ENCODE assay signal across 9 cellular contexts in the genomic region with DNA sequence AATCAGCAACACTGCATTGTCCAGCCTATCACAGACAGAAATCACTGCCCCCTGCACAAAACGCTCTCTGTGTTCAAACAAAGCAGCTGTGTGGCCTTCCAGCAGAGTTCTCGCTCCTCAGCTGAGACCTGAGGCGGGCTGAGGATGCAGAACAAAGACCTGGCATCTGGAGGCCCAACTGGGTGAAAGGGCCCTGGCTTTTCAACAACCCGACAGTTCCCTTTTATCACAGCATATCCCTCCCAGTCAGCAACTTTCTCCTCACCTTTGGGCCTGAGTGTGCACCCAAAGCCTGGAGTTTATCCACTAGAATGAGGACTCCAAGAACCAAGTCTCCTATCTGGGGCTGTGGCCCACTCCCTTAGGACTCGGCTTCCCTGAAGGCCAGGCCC. TPM values are rescaled to one million over a fixed set of nuclear protein-coding genes. Genes with fewer than 3 reads are reported as not detected.
DNase-seq lines count a peak whose midpoint lies in the region; ATAC-seq lines count a peak whose summit lies in the region.
"Had no signal": no experiment of that assay in that cellular context is flagged by ENCODE, and none has a peak within 500 bp of the region (broad histone marks: within the 10 kb centered on the region; RNA-seq: fewer than 3 reads in every experiment).

No MANE protein-coding gene starts in this region.

- no peaks in the 10 kb centered on the region for H3K9me3 ChIP-seq in SJCRH30 (replicated peaks)
- H3K9me3 ChIP-seq in iPS-18a (ENCODE audit: control insufficient read depth, low read depth, low read length), result no peaks in the 10 kb centered on the region

- ATAC-seq in HG03095 (IDR thresholded peaks at IDR 0.05; ENCODE audit: unreplicated experiment), result no peak

- H3K27me3 ChIP-seq in SJCRH30 (no peaks in the 10 kb centered on the region), iPS-18a (ENCODE audit: control insufficient read depth, insufficient read depth, low read length) (peaks cover 27% of the 10 kb centered on the region)

- H3K36me3 ChIP-seq in SJCRH30 (no peaks in the 10 kb centered on the region), iPS-18a (ENCODE audit: control insufficient read depth, low read depth, low read length) (no peaks in the 10 kb centered on the region)

- H3K27ac ChIP-seq in SJCRH30, result peak overlapping the region; percentile 88
- H3K27ac ChIP-seq in iPS-18a (ENCODE audit: low read length), result peak overlapping the region; percentile 65

- H3K4me3 ChIP-seq in SJCRH30 (peak overlapping the region; percentile 39), iPS-18a (ENCODE audit: low read length) (peak overlapping the region; percentile 53)

- in situ Hi-C loops in KBM-7 (cut with MboI; ENCODE audit: low pct_unique_long_range_greater_than_20kb, low sequenced_read_pairs), result no loop called here

- peak; percentile 69 for DNase-seq in DMS79 (lab: John Stamatoyannopoulos, UW)
- DNase-seq in SJCRH30, result peak; percentile 63 to 74
- peak; percentile 88 for DNase-seq in putamen (ENCODE audit: low spot score)
- no peak for DNase-seq in NCI-H1048 (lab: John Stamatoyannopoulos, UW)
- DNase-seq in KBM-7, result no peak
- no peak for DNase-seq in GDM1 (lab: John Stamatoyannopoulos, UW)

- H3K4me1 ChIP-seq in SJCRH30, result peaks cover 55% of the 10 kb centered on the region
- H3K4me1 ChIP-seq in iPS-18a (ENCODE audit: control insufficient read depth, low read depth, low read length), result peaks cover 57% of the 10 kb centered on the region

- H3K9ac ChIP-seq in iPS-18a (ENCODE audit: low read length), result peak overlapping the region; percentile 67

RNA-seq across cellular contexts. Expression of a gene that starts 42.6 kb away (rescaled TPM):
- not detected in 2 replicates for total RNA-seq in SJCRH30 (2014; rRNA removed; shearing (Covaris generic))
- total RNA-seq: dermis blood vessel endothelial cell had no signal

Comparison
In these comparisons a context has a peak if more than half of its experiments do, and no peak if none do; other contexts are left out.
1. DNase-seq: peak in DMS79 (single experiment), SJCRH30 (2 of 2) and putamen (single experiment); none in NCI-H1048 (single experiment), KBM-7 (single experiment) and GDM1 (single experiment).